Comparison of ENCODE assay signal across 8 cellular contexts in the genomic region with DNA sequence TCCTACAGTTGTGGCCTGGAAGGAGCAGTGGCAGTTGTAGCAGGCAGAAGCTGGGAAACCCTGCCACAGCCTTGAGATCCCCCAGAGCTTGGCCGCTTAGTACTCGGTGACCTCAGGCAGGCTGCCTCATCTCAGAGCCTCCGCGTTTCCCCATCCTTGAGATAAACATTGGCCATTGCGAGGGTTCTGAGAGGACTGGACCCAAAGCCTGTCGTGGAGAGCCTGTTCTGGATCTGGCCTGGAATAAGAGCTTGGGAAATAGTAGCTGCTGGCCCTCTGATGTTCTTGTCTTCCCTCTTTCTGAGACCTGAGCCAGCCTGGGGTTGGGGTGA. TPM values are rescaled to one million over a fixed set of nuclear protein-coding genes. Genes with fewer than 3 reads are reported as not detected.
A peak's percentile ranks its signal among the peaks of the same experiment; 100 is the strongest.
DNase-seq lines count a peak whose midpoint lies in the region; ATAC-seq and TF ChIP-seq lines count a peak whose summit lies in the region.

No MANE protein-coding gene starts in this region.

- H3K79me2 ChIP-seq in hepatocyte: peaks cover 39% of the 10 kb centered on the region

- H3K4me1 ChIP-seq in hepatocyte (ENCODE audit: insufficient read depth) (peaks cover 16% of the 10 kb centered on the region), spleen (peaks cover 18 to 47% (median 29%) of the 10 kb centered on the region in 6 donors)

- no peak overlapping the region for H3K27ac Mint-ChIP-seq in activated naive CD8-positive, alpha-beta T cell

- peaks cover 2% of the 10 kb centered on the region for H3K36me3 Mint-ChIP-seq in activated naive CD8-positive, alpha-beta T cell

- no peaks in the 10 kb centered on the region for H3K27me3 Mint-ChIP-seq in activated naive CD8-positive, alpha-beta T cell

- TF ChIP-seq CTCF in HL-60 (IDR thresholded peaks at IDR 0.05; ENCODE audit: insufficient read depth, low read length): no peak
- TF ChIP-seq CTCF in hepatocyte (IDR thresholded peaks at IDR 0.05; ENCODE audit: poor library complexity): no peak
- TF ChIP-seq CTCF in spleen (IDR thresholded peaks at IDR 0.05 in 8 of 11, conservative IDR thresholded peaks at IDR 0.05 in 3 of 11): no peak

- intact Hi-C loops in spleen (cut with DNase I; ENCODE audit: low total_unique reads): no loop called here

- TF ChIP-seq POLR2A in spleen (IDR thresholded peaks at IDR 0.05) (no peak), GM18505 (IDR thresholded peaks at IDR 0.05; ENCODE audit: borderline replicate concordance, extremely low read depth, insufficient read depth, insufficient read length) (no peak)

- H3K9me2 ChIP-seq in hepatocyte (replicated peaks; ENCODE audit: insufficient read depth): no peaks in the 10 kb centered on the region

- H3K36me3 ChIP-seq in hepatocyte (replicated peaks; ENCODE audit: insufficient read depth, low read depth) (no peaks in the 10 kb centered on the region), spleen (peaks cover 4 to 30% (median 19%) of the 10 kb centered on the region in 6 donors)

- H3K27me3 ChIP-seq in HL-60 (ENCODE audit: insufficient read depth, poor library complexity, severe bottlenecking) (no peaks in the 10 kb centered on the region), hepatocyte (no peaks in the 10 kb centered on the region), spleen (replicated peaks in 1 of 7) (no peaks in the 10 kb centered on the region)

- peak overlapping the region; percentile 96 for H3K4me3 Mint-ChIP-seq in activated naive CD8-positive, alpha-beta T cell

- H3K27ac ChIP-seq in HL-60 (replicated peaks): no peak overlapping the region
- no peak overlapping the region for H3K27ac ChIP-seq in hepatocyte
- H3K27ac ChIP-seq in spleen: peak overlapping the region in 4 of 8 donors; percentile 26 to 91 (median 29)

- H3K4me2 ChIP-seq in hepatocyte: peak overlapping the region; percentile 97

- H3K9me3 ChIP-seq in hepatocyte (ENCODE audit: low read depth): no peaks in the 10 kb centered on the region
- no peaks in the 10 kb centered on the region for H3K9me3 ChIP-seq in spleen

- WGBS in hepatocyte (ENCODE audit: low lambda C conversion rate, missing lambda C conversion rate): 81% methylated on average over 6 of the region's 6 CpGs
- WGBS in spleen, 5 donors: 60 to 71% (median 66%) methylated on average over 6 of the region's 6 CpGs

- H3K9me3 Mint-ChIP-seq in activated naive CD8-positive, alpha-beta T cell (ENCODE audit: low read depth): no peaks in the 10 kb centered on the region

- DNase-seq in HL-60 (ENCODE audit: low read depth in 1 of 2, low spot score in 1 of 2) (no peak), hepatocyte (ENCODE audit: low spot score) (no peak), spleen (no peak), SIG-M5 treated with dmso at 0.1 percent for 504 hours (lab: John Stamatoyannopoulos, UW; ENCODE audit: unreplicated experiment) (no peak)
- DNase-seq in stimulated activated CD4-positive, alpha-beta T cell treated with anti-CD3 and anti-CD28 coated beads, Interleukin-15, amount 100 ng/mL, for 24 hours: no peak

- H3K4me3 ChIP-seq in HL-60 (replicated peaks; ENCODE audit: insufficient read depth, low read length): peak overlapping the region; percentile 100; the same call in 1 of the 2 replicates
- H3K4me3 ChIP-seq in hepatocyte: no peak overlapping the region
- H3K4me3 ChIP-seq in spleen: peak overlapping the region in 6 of 8 donors; percentile 77 to 98 (median 92)

- no peak for ATAC-seq in HG03280 (IDR thresholded peaks at IDR 0.05; ENCODE audit: unreplicated experiment)
- no peak for ATAC-seq in GM18505 (IDR thresholded peaks at IDR 0.05; ENCODE audit: unreplicated experiment)

- H4K20me1 ChIP-seq in hepatocyte (ENCODE audit: insufficient read depth, poor library complexity, severe bottlenecking): no peaks in the 10 kb centered on the region

- H3K4me1 Mint-ChIP-seq in activated naive CD8-positive, alpha-beta T cell (ENCODE audit: low read depth): peaks cover 27% of the 10 kb centered on the region

- H2AFZ ChIP-seq in hepatocyte: no peak overlapping the region

RNA-seq across cellular contexts. Expression of gene MIGA2, which starts 1.3 kb away (rescaled TPM):
- total RNA-seq in hepatocyte (16.8 and 29.5 TPM in 2 replicates), spleen (10 to 100 TPM; 22.7 to 47.1 (median 34.4) TPM)
- polyA plus RNA-seq in hepatocyte (23.4 and 33.3 TPM in 2 replicates), spleen (10 to 100 TPM; 20.2 to 34.5 (median 30.3) TPM)

RNA-seq across cellular contexts. Expression of gene SH3GLB2, which starts 9.6 kb away (rescaled TPM):
- total RNA-seq in hepatocyte (68.3 and 85.4 TPM in 2 replicates), spleen (10 to 100 TPM; 69.1 to 87.3 (median 75.9) TPM)
- polyA plus RNA-seq in hepatocyte (124 and 189 TPM in 2 replicates), spleen (100 to 1,000 TPM in 1 of 3 donors, 10 to 100 TPM in 2; 53.3 to 109 (median 77.8) TPM)

RNA-seq across cellular contexts. Expression of gene DOLPP1, which starts 43.2 kb away (rescaled TPM):
- total RNA-seq in hepatocyte: 16.2 and 23.8 TPM in 2 replicates
- polyA plus RNA-seq in hepatocyte: 17.2 and 20.6 TPM in 2 replicates
- total RNA-seq in spleen: 10 to 100 TPM in 2 of 7 donors, 1 to 10 TPM in 5; 6.0 to 10.1 (median 9.0) TPM
- polyA plus RNA-seq in spleen: 1 to 10 TPM; 4.8 to 8.0 (median 5.1) TPM
